ENCODE assay signal across 8 cellular contexts in the genomic region with DNA sequence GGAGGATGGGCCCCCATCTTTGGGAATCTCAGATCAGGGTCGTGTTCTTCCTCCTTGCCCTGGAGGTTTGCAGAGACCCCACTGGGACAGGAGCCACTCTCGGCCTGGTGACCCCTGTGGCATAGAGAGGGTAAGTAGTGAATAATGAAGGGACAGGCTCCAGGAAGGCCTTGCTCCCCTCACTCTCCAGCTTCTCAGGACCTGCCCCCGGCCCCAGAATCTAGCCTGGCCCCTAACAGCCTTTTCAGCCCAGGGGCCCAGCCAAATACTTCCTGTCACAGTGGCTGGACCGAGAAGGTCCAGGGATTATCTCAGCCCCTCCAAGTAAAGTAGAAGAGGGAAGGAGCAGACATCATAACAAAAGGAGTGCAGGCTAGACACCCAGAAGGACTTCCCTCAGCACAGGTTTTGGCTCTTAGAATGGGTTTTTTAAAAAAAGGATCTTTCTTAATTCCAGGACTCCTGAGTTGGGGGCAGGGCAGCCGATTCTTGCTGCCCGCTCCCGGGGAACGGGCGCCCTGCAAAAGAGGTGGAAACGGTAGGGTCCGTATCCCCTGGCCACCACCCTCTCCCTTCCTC. TPM values are rescaled to one million over a fixed set of nuclear protein-coding genes. Genes with fewer than 3 reads are reported as not detected.
A peak's percentile ranks its signal among the peaks of the same experiment; 100 is the strongest.
DNase-seq lines count a peak whose midpoint lies in the region; ATAC-seq and TF ChIP-seq lines count a peak whose summit lies in the region.

No MANE protein-coding gene starts in this region.

- DNase-seq in SK-N-SH: peak; percentile 27
- DNase-seq in activated naive CD8-positive, alpha-beta T cell treated with anti-CD3 and anti-CD28 coated beads, Interleukin-2, amount 50 U/mL, for 24 hours: no peak
- no peak for DNase-seq in MV-4-11 (lab: John Stamatoyannopoulos, UW)
- DNase-seq in retina: no peak
- DNase-seq in midbrain (lab: John Stamatoyannopoulos, UW): no peak

- peaks cover 3 to 19% of the 10 kb centered on the region in 2 experiments; a peak in 2 of 4 replicates for H3K4me1 ChIP-seq in SK-N-SH (ENCODE audit: control insufficient read depth in 1 of 2, insufficient read depth in 2 of 2, low read depth in 1 of 2, low read length in 1 of 2)
- peaks cover 10% of the 10 kb centered on the region for H3K4me1 ChIP-seq in iPS-18a (ENCODE audit: control insufficient read depth, low read depth, low read length)
- peaks cover 69% of the 10 kb centered on the region for H3K4me1 ChIP-seq in stomach smooth muscle (ENCODE audit: control insufficient read depth, insufficient read depth, low read length)

- peaks cover 28% of the 10 kb centered on the region for H3K4me1 Mint-ChIP-seq in activated naive CD8-positive, alpha-beta T cell treated with anti-CD3 and anti-CD28 coated beads, Interleukin-2, amount 50 U/mL, for 24 hours

- H3K9ac ChIP-seq in SK-N-SH (no peak overlapping the region), iPS-18a (ENCODE audit: low read length) (no peak overlapping the region), stomach smooth muscle (ENCODE audit: low read length in 2 of 2) (peak overlapping the region; percentile 13 to 46)

- H3K27ac Mint-ChIP-seq in activated naive CD8-positive, alpha-beta T cell treated with anti-CD3 and anti-CD28 coated beads, Interleukin-2, amount 50 U/mL, for 24 hours: no peak overlapping the region

- CTCF ChIA-PET in SK-N-SH (lab: Yijun Ruan, JAX): interaction anchor here (0.6 to 48.9 kb wide), 26 partner anchors 9 to 422 kb away, joined by 3 to 2107 read pairs (median 5); a partner anchor contains a TSS

- H3K36me3 ChIP-seq in SK-N-SH (replicated peaks in 1 of 2; ENCODE audit: control insufficient read depth in 1 of 2, insufficient read depth in 2 of 2, low read length in 1 of 2) (no peaks in the 10 kb centered on the region), iPS-18a (ENCODE audit: control insufficient read depth, low read depth, low read length) (no peaks in the 10 kb centered on the region), stomach smooth muscle (ENCODE audit: control insufficient read depth in 2 of 2, insufficient read depth in 2 of 2, low read length in 2 of 2) (peaks cover 4 to 7% of the 10 kb centered on the region in 2 donors)

- H3K4me2 ChIP-seq in SK-N-SH: peak overlapping the region; percentile 99; the same call in 1 of the 2 replicates

- POLR2A ChIA-PET in SK-N-SH (lab: Yijun Ruan, JAX): interaction anchor here (1.4 kb wide), 1 partner anchor 124 kb away, joined by 3 read pairs; no protein-coding TSS in a partner anchor

- no peaks in the 10 kb centered on the region for H4K20me1 ChIP-seq in SK-N-SH (ENCODE audit: insufficient read depth)

- H3F3A ChIP-seq in SK-N-SH (replicated peaks; ENCODE audit: insufficient read depth): peaks cover 18% of the 10 kb centered on the region

- H3K9me3 Mint-ChIP-seq in activated naive CD8-positive, alpha-beta T cell treated with anti-CD3 and anti-CD28 coated beads, Interleukin-2, amount 50 U/mL, for 24 hours: no peaks in the 10 kb centered on the region

- peak overlapping the region; percentile 71 for H3K4me3 Mint-ChIP-seq in activated naive CD8-positive, alpha-beta T cell treated with anti-CD3 and anti-CD28 coated beads, Interleukin-2, amount 50 U/mL, for 24 hours

- H3K27me3 Mint-ChIP-seq in activated naive CD8-positive, alpha-beta T cell treated with anti-CD3 and anti-CD28 coated beads, Interleukin-2, amount 50 U/mL, for 24 hours: peaks cover 56% of the 10 kb centered on the region

- H3K79me2 ChIP-seq in SK-N-SH (ENCODE audit: insufficient read depth): no peaks in the 10 kb centered on the region

- no peaks in the 10 kb centered on the region for H3K9me3 ChIP-seq in SK-N-SH
- H3K9me3 ChIP-seq in iPS-18a (ENCODE audit: control insufficient read depth, low read depth, low read length): no peaks in the 10 kb centered on the region
- no peaks in the 10 kb centered on the region for H3K9me3 ChIP-seq in stomach smooth muscle (ENCODE audit: control insufficient read depth in 2 of 2, low read length in 2 of 2)

- H2AFZ ChIP-seq in SK-N-SH (ENCODE audit: low read depth): no peak overlapping the region; the same call in 1 of the 2 replicates

- H3K27ac ChIP-seq in SK-N-SH (ENCODE audit: low read depth in 2 of 2, low read length in 1 of 2) (no peak overlapping the region), iPS-18a (ENCODE audit: low read length) (no peak overlapping the region), stomach smooth muscle (ENCODE audit: low read length) (peak overlapping the region; percentile 73)

- H3K27me3 ChIP-seq in SK-N-SH (ENCODE audit: insufficient read depth) (peaks cover 15% of the 10 kb centered on the region; the same call in 1 of the 2 replicates), iPS-18a (ENCODE audit: control insufficient read depth, insufficient read depth, low read length) (peaks cover 50% of the 10 kb centered on the region), stomach smooth muscle (ENCODE audit: control insufficient read depth in 1 of 2, insufficient read depth in 2 of 2, low read length in 2 of 2) (peaks cover 0 to 3% of the 10 kb centered on the region in 2 donors)

- TF ChIP-seq CTCF in SK-N-SH (IDR thresholded peaks at IDR 0.05): no peak

- no peak for TF ChIP-seq RAD21 in SK-N-SH (IDR thresholded peaks at IDR 0.05; ENCODE audit: low read length)

- no peaks in the 10 kb centered on the region for H3K36me3 Mint-ChIP-seq in activated naive CD8-positive, alpha-beta T cell treated with anti-CD3 and anti-CD28 coated beads, Interleukin-2, amount 50 U/mL, for 24 hours (ENCODE audit: low read depth)

- peak overlapping the region; percentile 67 to 83; a peak in 3 of 4 replicates for H3K4me3 ChIP-seq in SK-N-SH (ENCODE audit: low read depth in 2 of 2, low read length in 1 of 2)
- peak overlapping the region; percentile 64 for H3K4me3 ChIP-seq in iPS-18a (ENCODE audit: low read length)
- peak overlapping the region; percentile 19 to 52 for H3K4me3 ChIP-seq in stomach smooth muscle (ENCODE audit: low read length in 2 of 2)

- H3K9me2 ChIP-seq in SK-N-SH: no peaks in the 10 kb centered on the region

- TF ChIP-seq EP300 in SK-N-SH (IDR thresholded peaks at IDR 0.05; ENCODE audit: borderline replicate concordance in 1 of 2, low read depth in 1 of 2, low read length in 1 of 2): no peak

- ATAC-seq in SK-N-SH treated with all-trans-retinoic acid at 6 μM for 48 hours: no peak
- no peak for ATAC-seq in activated naive CD8-positive, alpha-beta T cell treated with anti-CD3 and anti-CD28 coated beads, Interleukin-2, amount 50 U/mL, for 24 hours

- WGBS in SK-N-SH (ENCODE audit: low lambda C conversion rate): 41% methylated on average over 11 of the region's 11 CpGs

TF ChIP-seq in SK-N-SH, 30 proteins besides CTCF, POLR2A, EP300 and RAD21 (continues in another document):
- no peak for TF ChIP-seq FOXJ3 (CRISPR knock-in tag; IDR thresholded peaks at IDR 0.05)
- no peak for TF ChIP-seq TCF12 (IDR thresholded peaks at IDR 0.05)
- TF ChIP-seq MEF2A (IDR thresholded peaks at IDR 0.05; ENCODE audit: borderline replicate concordance, low read depth): no peak
- no peak for TF ChIP-seq NRF1 (IDR thresholded peaks at IDR 0.05; ENCODE audit: low read depth, low read length)
- TF ChIP-seq RFX5 (IDR thresholded peaks at IDR 0.05; ENCODE audit: low read length): no peak
- no peak for TF ChIP-seq POLR2AphosphoS5 (IDR thresholded peaks at IDR 0.05; ENCODE audit: low read depth, low read length)
- no peak for TF ChIP-seq NFIC (IDR thresholded peaks at IDR 0.05; ENCODE audit: borderline replicate concordance)
- no peak for TF ChIP-seq TAF1 (IDR thresholded peaks at IDR 0.05; ENCODE audit: borderline replicate concordance, low read depth, low read length)
- TF ChIP-seq SIN3A (IDR thresholded peaks at IDR 0.05; ENCODE audit: borderline replicate concordance, low read depth, low read length): no peak
- TF ChIP-seq, protein P1, sequence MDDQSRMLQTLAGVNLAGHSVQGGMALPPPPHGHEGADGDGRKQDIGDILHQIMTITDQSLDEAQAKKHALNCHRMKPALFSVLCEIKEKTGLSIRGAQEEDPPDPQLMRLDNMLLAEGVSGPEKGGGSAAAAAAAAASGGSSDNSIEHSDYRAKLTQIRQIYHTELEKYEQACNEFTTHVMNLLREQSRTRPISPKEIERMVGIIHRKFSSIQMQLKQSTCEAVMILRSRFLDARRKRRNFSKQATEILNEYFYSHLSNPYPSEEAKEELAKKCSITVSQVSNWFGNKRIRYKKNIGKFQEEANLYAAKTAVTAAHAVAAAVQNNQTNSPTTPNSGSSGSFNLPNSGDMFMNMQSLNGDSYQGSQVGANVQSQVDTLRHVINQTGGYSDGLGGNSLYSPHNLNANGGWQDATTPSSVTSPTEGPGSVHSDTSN (IDR thresholded peaks at IDR 0.05): no peak
- TF ChIP-seq FOSL2 (IDR thresholded peaks at IDR 0.05; ENCODE audit: borderline replicate concordance, low read depth): no peak

TF ChIP-seq in SK-N-SH treated with all-trans-retinoic acid at 6 μM for 48 hours, 23 proteins besides CTCF, POLR2A, EP300 and RAD21 (continues in another document):
- no peak for TF ChIP-seq BACH2 (CRISPR knock-in tag; IDR thresholded peaks at IDR 0.05; ENCODE audit: borderline replicate concordance)
- TF ChIP-seq CSDC2 (CRISPR knock-in tag; IDR thresholded peaks at IDR 0.05): no peak
- TF ChIP-seq ZNF565 (CRISPR knock-in tag; conservative IDR thresholded peaks at IDR 0.05; ENCODE audit: low read depth): no peak
- no peak for TF ChIP-seq ZNF8 (CRISPR knock-in tag; IDR thresholded peaks at IDR 0.05)
- TF ChIP-seq PPARA (CRISPR knock-in tag; IDR thresholded peaks at IDR 0.05; ENCODE audit: borderline replicate concordance): no peak
- no peak for TF ChIP-seq ZFP3 (CRISPR knock-in tag; IDR thresholded peaks at IDR 0.05)
- TF ChIP-seq, protein P2, sequence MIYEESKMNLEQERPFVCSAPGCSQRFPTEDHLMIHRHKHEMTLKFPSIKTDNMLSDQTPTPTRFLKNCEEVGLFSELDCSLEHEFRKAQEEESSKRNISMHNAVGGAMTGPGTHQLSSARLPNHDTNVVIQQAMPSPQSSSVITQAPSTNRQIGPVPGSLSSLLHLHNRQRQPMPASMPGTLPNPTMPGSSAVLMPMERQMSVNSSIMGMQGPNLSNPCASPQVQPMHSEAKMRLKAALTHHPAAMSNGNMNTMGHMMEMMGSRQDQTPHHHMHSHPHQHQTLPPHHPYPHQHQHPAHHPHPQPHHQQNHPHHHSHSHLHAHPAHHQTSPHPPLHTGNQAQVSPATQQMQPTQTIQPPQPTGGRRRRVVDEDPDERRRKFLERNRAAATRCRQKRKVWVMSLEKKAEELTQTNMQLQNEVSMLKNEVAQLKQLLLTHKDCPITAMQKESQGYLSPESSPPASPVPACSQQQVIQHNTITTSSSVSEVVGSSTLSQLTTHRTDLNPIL (CRISPR knock-in tag; IDR thresholded peaks at IDR 0.05; ENCODE audit: low read depth): no peak

RNA-seq across cellular contexts. Expression of a gene that starts 0.6 kb away (rescaled TPM):
- polyA plus RNA-seq in SK-N-SH (2012; rRNA removed): 0.30 and 0.31 TPM in 2 replicates
- 0.14 and 0.16 TPM in 2 replicates for polyA plus RNA-seq in SK-N-SH (2012; cell fraction: cytosol; rRNA removed)
- 0.25 and 0.34 TPM in 2 replicates for polyA plus RNA-seq in SK-N-SH (2012; cell fraction: nucleus; rRNA removed)

Comparison
In these comparisons a context has a peak if more than half of its experiments do, and no peak if none do; other contexts are left out.
1. H3K9ac ChIP-seq: peak in stomach smooth muscle (2 of 2); none in SK-N-SH (single experiment) and iPS-18a (single experiment).
2. Peak in every context shown above with its lines, with median percentiles within 50 percentile points of each other: H3K4me3 ChIP-seq.